ENCODE assay signal across 24 cellular contexts in the genomic region with DNA sequence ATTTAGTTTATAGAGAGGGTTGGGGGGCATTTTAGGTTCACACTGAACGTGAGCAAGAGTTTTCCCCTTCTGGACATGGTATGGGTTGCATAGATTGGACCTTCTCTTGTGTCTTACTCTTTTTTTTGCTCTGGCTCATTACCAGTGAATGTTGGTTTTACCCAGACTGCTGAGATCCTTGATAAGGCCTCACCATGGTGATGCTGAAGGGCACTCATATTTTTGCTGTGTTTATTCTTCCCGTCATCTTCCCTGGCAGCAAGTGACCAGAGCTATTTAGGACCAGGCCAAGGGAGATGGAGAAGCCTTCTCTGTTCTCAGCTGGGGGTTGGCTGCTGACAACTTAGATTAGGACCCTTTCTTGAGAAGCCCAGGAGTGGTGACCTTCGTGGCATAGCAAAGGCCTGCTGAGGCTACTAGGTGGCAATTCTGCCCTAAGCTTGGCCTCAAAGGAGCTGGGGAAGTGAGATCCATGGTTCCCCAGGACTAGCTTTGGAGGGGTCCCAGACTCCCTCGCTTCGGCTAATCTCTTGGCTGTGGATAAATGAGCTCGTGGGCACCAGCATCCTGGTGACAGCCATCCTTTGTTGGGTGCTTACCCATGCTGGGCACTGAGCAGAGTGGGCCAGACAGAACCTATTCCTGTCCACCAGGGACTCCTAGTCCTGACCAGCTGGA. TPM values are rescaled to one million over a fixed set of nuclear protein-coding genes. Genes with fewer than 3 reads are reported as not detected.
DNase-seq lines count a peak whose midpoint lies in the region; ATAC-seq, FAIRE-seq and TF ChIP-seq lines count a peak whose summit lies in the region.
"Had no signal": no experiment of that assay in that cellular context is flagged by ENCODE, and none has a peak within 500 bp of the region (broad histone marks: within the 10 kb centered on the region; RNA-seq: fewer than 3 reads in every experiment).

No MANE protein-coding gene starts in this region.

- no peaks in the 10 kb centered on the region for H3F3A ChIP-seq in SK-N-SH (replicated peaks; ENCODE audit: insufficient read depth)

- no peak for TF ChIP-seq EP300 in SK-N-SH (IDR thresholded peaks at IDR 0.05; ENCODE audit: borderline replicate concordance in 1 of 2, low read depth in 1 of 2, low read length in 1 of 2)

- DNase-seq in SK-N-SH = peak; percentile 58
- peak; percentile 26 for DNase-seq in LNCaP clone FGC (ENCODE audit: low read depth)
- no peak for DNase-seq in bronchial epithelial cell (ENCODE audit: low read depth)
- DNase-seq in posterior vena cava (ENCODE audit: low spot score) = peak; percentile 18
- DNase-seq in small intestine = no peak
- no peak for DNase-seq in activated naive CD4-positive, alpha-beta T cell treated with anti-CD3 and anti-CD28 coated beads, Interleukin-2, amount 50 U/mL, for 72 hours (ENCODE audit: low spot score in 2 of 2)
- no peak for DNase-seq in LoVo (ENCODE audit: low spot score)
- DNase-seq: DND-41, KBM-7, NCI-H1436, NCI-H187 treated with DMSO at 0.1 percent for 48 hours, NCI-H2171, NCI-H345, NCI-H524, NCI-H774, Peyer's patch had no signal

- TF ChIP-seq RAD21 in SK-N-SH (IDR thresholded peaks at IDR 0.05; ENCODE audit: low read length) = no peak

- no peak for ATAC-seq in SK-N-SH treated with all-trans-retinoic acid at 6 μM for 48 hours
- ATAC-seq in activated naive CD4-positive, alpha-beta T cell treated with anti-CD3 and anti-CD28 coated beads, Interleukin-2, amount 50 U/mL, for 72 hours = no peak
- ATAC-seq: A549, GM12878, HepG2 had no signal

- H4K20me1 ChIP-seq in SK-N-SH (ENCODE audit: insufficient read depth) = no peaks in the 10 kb centered on the region

- H3K27me3 ChIP-seq in SK-N-SH (ENCODE audit: insufficient read depth) (no peaks in the 10 kb centered on the region), bronchial epithelial cell (ENCODE audit: control insufficient read depth, insufficient read depth, low read length) (peaks cover 7% of the 10 kb centered on the region), small intestine (ENCODE audit: control insufficient read depth in 2 of 2, insufficient read depth in 2 of 2, low read length in 2 of 2) (no peaks in the 10 kb centered on the region)

- H3K4me1 ChIP-seq in SK-N-SH (ENCODE audit: control insufficient read depth in 1 of 2, insufficient read depth in 2 of 2, low read depth in 1 of 2, low read length in 1 of 2) = peaks cover 0 to 36% of the 10 kb centered on the region in 2 experiments; a peak in 2 of 4 replicates
- H3K4me1 ChIP-seq in small intestine (ENCODE audit: control insufficient read depth in 2 of 2, insufficient read depth in 1 of 2, low read depth in 1 of 2, low read length in 1 of 2) = no peaks in the 10 kb centered on the region
- H3K4me1 ChIP-seq: A549, Peyer's patch had no signal

- H3K4me2 ChIP-seq in SK-N-SH = no peak overlapping the region
- H3K4me2 ChIP-seq: A549 had no signal

- no peaks in the 10 kb centered on the region for H3K9me3 ChIP-seq in SK-N-SH
- no peaks in the 10 kb centered on the region for H3K9me3 ChIP-seq in small intestine (ENCODE audit: control insufficient read depth, low read depth)
- H3K9me3 ChIP-seq: A549, Peyer's patch had no signal

- no peaks in the 10 kb centered on the region for H3K9me2 ChIP-seq in SK-N-SH

- H3K36me3 ChIP-seq in SK-N-SH (replicated peaks in 1 of 2; ENCODE audit: control insufficient read depth in 1 of 2, insufficient read depth in 2 of 2, low read length in 1 of 2) (no peaks in the 10 kb centered on the region), bronchial epithelial cell (ENCODE audit: control insufficient read depth, insufficient read depth, low read length) (no peaks in the 10 kb centered on the region), small intestine (ENCODE audit: control insufficient read depth in 2 of 2, insufficient read depth in 2 of 2, low read length in 2 of 2) (no peaks in the 10 kb centered on the region)
- H3K36me3 ChIP-seq: Peyer's patch had no signal

- H3K27ac ChIP-seq in SK-N-SH (ENCODE audit: low read depth in 2 of 2, low read length in 1 of 2) (peak overlapping the region in 1 of 2 experiments; percentile 25; a peak in 2 of 4 replicates), small intestine (ENCODE audit: low read depth in 1 of 2, low read length in 1 of 2) (no peak overlapping the region)
- H3K27ac ChIP-seq: A549, Peyer's patch had no signal

- TF ChIP-seq CTCF in SK-N-SH (IDR thresholded peaks at IDR 0.05) (no peak), LNCaP clone FGC (IDR thresholded peaks at IDR 0.05; ENCODE audit: control insufficient read depth, extremely low read depth, insufficient read depth) (no peak), bronchial epithelial cell (IDR thresholded peaks at IDR 0.05; ENCODE audit: insufficient read depth, low read length, severe bottlenecking) (no peak)

- no peak overlapping the region for H2AFZ ChIP-seq in SK-N-SH (ENCODE audit: low read depth)

- H3K4me3 ChIP-seq in SK-N-SH (ENCODE audit: low read depth in 2 of 2, low read length in 1 of 2) (no peak overlapping the region), LNCaP clone FGC (ENCODE audit: low read depth, low read length) (no peak overlapping the region), bronchial epithelial cell (ENCODE audit: low read depth, low read length) (no peak overlapping the region), small intestine (ENCODE audit: low read depth in 1 of 2, low read length in 2 of 2) (no peak overlapping the region)
- H3K4me3 ChIP-seq: A549, GM12878, Peyer's patch had no signal

- FAIRE-seq in bronchial epithelial cell (lab: Jason Lieb, UNC) = peak; percentile 28
- FAIRE-seq in small intestine (lab: Jason Lieb, UNC) = no peak
- FAIRE-seq: A549, D721Med, GM12878, H54, HepG2 had no signal

- no peaks in the 10 kb centered on the region for H3K36me3 Mint-ChIP-seq in activated naive CD4-positive, alpha-beta T cell treated with anti-CD3 and anti-CD28 coated beads, Interleukin-2, amount 50 U/mL, for 72 hours
- H3K36me3 Mint-ChIP-seq: CD14-positive monocyte had no signal

- H3K27ac Mint-ChIP-seq in activated naive CD4-positive, alpha-beta T cell treated with anti-CD3 and anti-CD28 coated beads, Interleukin-2, amount 50 U/mL, for 72 hours = no peak overlapping the region
- H3K27ac Mint-ChIP-seq: B cell had no signal

- intact Hi-C loops in posterior vena cava (cut with DNase I) = no loop called here

- CTCF ChIA-PET in SK-N-SH (lab: Yijun Ruan, JAX) = interaction anchor here (0.8 to 1.9 kb wide), 4 partner anchors 11 to 126 kb away, joined by 3 to 7 read pairs (median 4); a partner anchor contains a TSS

- POLR2A ChIA-PET in SK-N-SH (lab: Yijun Ruan, JAX) = interaction anchor here (0.6 kb wide), 1 partner anchor 63 kb away, joined by 3 read pairs; no protein-coding TSS in a partner anchor

- H3K9me3 Mint-ChIP-seq in activated naive CD4-positive, alpha-beta T cell treated with anti-CD3 and anti-CD28 coated beads, Interleukin-2, amount 50 U/mL, for 72 hours = no peaks in the 10 kb centered on the region

- WGBS in SK-N-SH (ENCODE audit: low lambda C conversion rate) = 49% methylated on average over 3 of the region's 6 CpGs
- 81 to 91% (median 85%) methylated on average over 6 of the region's 6 CpGs for WGBS in small intestine, 3 donors

- H3K9ac ChIP-seq in SK-N-SH = no peak overlapping the region

- H3K79me2 ChIP-seq in SK-N-SH (ENCODE audit: insufficient read depth) = no peaks in the 10 kb centered on the region

TF ChIP-seq in SK-N-SH, 30 proteins besides CTCF, POLR2A, EP300 and RAD21:
- TF ChIP-seq RFX5 (IDR thresholded peaks at IDR 0.05; ENCODE audit: low read length) (peak; percentile 39; the same call in 1 of the 2 replicates), SIN3A (IDR thresholded peaks at IDR 0.05; ENCODE audit: borderline replicate concordance, low read depth, low read length) (no peak)

TF ChIP-seq in SK-N-SH treated with all-trans-retinoic acid at 6 μM for 48 hours, 23 proteins besides CTCF, POLR2A, EP300 and RAD21 (continues in another document):
- TF ChIP-seq TCF4 (CRISPR knock-in tag; IDR thresholded peaks at IDR 0.05; ENCODE audit: borderline replicate concordance) = no peak
- TF ChIP-seq, protein P1, sequence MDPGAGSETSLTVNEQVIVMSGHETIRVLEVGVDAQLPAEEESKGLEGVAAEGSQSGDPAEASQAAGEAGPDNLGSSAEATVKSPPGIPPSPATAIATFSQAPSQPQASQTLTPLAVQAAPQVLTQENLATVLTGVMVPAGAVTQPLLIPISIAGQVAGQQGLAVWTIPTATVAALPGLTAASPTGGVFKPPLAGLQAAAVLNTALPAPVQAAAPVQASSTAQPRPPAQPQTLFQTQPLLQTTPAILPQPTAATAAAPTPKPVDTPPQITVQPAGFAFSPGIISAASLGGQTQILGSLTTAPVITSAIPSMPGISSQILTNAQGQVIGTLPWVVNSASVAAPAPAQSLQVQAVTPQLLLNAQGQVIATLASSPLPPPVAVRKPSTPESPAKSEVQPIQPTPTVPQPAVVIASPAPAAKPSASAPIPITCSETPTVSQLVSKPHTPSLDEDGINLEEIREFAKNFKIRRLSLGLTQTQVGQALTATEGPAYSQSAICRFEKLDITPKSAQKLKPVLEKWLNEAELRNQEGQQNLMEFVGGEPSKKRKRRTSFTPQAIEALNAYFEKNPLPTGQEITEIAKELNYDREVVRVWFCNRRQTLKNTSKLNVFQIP (CRISPR knock-in tag; IDR thresholded peaks at IDR 0.05; ENCODE audit: borderline replicate concordance, low read depth) = no peak
- no peak for TF ChIP-seq ZC3H10 (CRISPR knock-in tag; IDR thresholded peaks at IDR 0.05)
- no peak for TF ChIP-seq ZNF565 (CRISPR knock-in tag; conservative IDR thresholded peaks at IDR 0.05; ENCODE audit: low read depth)
- no peak for TF ChIP-seq CSDC2 (CRISPR knock-in tag; IDR thresholded peaks at IDR 0.05)
- no peak for TF ChIP-seq PPARA (CRISPR knock-in tag; IDR thresholded peaks at IDR 0.05; ENCODE audit: borderline replicate concordance)
- TF ChIP-seq BACH2 (CRISPR knock-in tag; IDR thresholded peaks at IDR 0.05; ENCODE audit: borderline replicate concordance) = no peak

RNA-seq across cellular contexts. Expression of a gene that starts 47.3 kb away (rescaled TPM):
- polyA plus RNA-seq in SK-N-SH (2012; rRNA removed) (0.02 and 0.03 TPM in 2 replicates), small intestine (under 1 TPM in 2 of 3 donors, not detected in 1; 0.15 to 0.27 TPM)
- polyA plus RNA-seq in SK-N-SH (2012; cell fraction: cytosol; rRNA removed) = 0.01 and 0.04 TPM in 2 replicates
- polyA plus RNA-seq in SK-N-SH (2012; cell fraction: nucleus; rRNA removed) = 0.04 TPM in 2 replicates
- total RNA-seq in bronchial epithelial cell (not detected in 2 replicates), posterior vena cava (under 1 TPM in 1 of 2 donors, not detected in 1; 0.19 TPM)
- total RNA-seq in activated naive CD4-positive, alpha-beta T cell treated with anti-CD3 and anti-CD28 coated beads, Interleukin-2, amount 50 U/mL, for 72 hours = not detected
- polyA plus RNA-seq: CD14-positive monocyte had no signal

Comparison
In these comparisons a context has a peak if more than half of its experiments do, and no peak if none do; other contexts are left out.
1. DNase-seq: peak in SK-N-SH (single experiment), LNCaP clone FGC (single experiment) and posterior vena cava (single experiment); none in bronchial epithelial cell (single experiment), small intestine (single experiment), activated naive CD4-positive, alpha-beta T cell treated with anti-CD3 and anti-CD28 coated beads, Interleukin-2, amount 50 U/mL, for 72 hours (0 of 2) and LoVo (single experiment).